ENCODE assay signal across 17 cellular contexts in the genomic region with DNA sequence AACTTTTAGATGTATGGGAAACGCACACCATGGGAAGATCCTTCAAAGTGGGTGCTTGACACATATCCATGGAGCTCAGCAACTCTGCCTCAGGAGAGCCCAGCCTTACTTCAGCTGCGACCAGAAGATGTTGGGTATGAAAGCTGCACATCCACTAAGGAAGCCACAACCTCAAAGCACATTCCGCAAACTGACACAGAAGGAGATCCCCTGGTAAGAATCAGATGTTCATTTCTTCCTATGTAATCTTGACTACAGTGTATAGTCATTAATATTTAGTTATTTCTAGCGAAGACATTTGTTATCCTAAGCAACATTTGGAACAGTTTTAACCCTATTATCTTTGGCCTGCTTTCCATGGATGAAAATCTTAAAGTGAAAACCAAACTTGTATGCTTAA.
DNase-seq lines count a peak whose midpoint lies in the region; ATAC-seq and TF ChIP-seq lines count a peak whose summit lies in the region.
"Had no signal": no experiment of that assay in that cellular context is flagged by ENCODE, and none has a peak within 500 bp of the region (broad histone marks: within the 10 kb centered on the region; RNA-seq: fewer than 3 reads in every experiment).

No MANE protein-coding gene starts in this region.

- H3K4me3 ChIP-seq in astrocyte of the spinal cord (ENCODE audit: low read depth, low read length) (no peak overlapping the region), fibroblast of the aortic adventitia (ENCODE audit: low read depth, low read length) (no peak overlapping the region)
- H3K4me3 ChIP-seq: BLaER1, GM12878, GM23248 had no signal

- TF ChIP-seq CTCF in astrocyte of the spinal cord (IDR thresholded peaks at IDR 0.05; ENCODE audit: low read depth, low read length), result no peak
- TF ChIP-seq CTCF in fibroblast of the aortic adventitia (IDR thresholded peaks at IDR 0.05; ENCODE audit: insufficient read depth, low read length), result no peak

- in situ Hi-C loops in astrocyte of the spinal cord (cut with HindIII; ENCODE audit: low sequenced_read_pairs), result no loop called here

- DNase-seq in NCI-H345 (lab: John Stamatoyannopoulos, UW), result peak; percentile 36
- DNase-seq in NCI-H345 treated with DMSO at 0.1 percent for 48 hours (lab: John Stamatoyannopoulos, UW; ENCODE audit: unreplicated experiment), result no peak
- DNase-seq in astrocyte of the spinal cord (ENCODE audit: low read depth, low spot score), result peak; percentile 75
- peak; percentile 46 for DNase-seq in fibroblast of the aortic adventitia (ENCODE audit: low read depth)
- DNase-seq: CD4-positive, CD25-positive, alpha-beta regulatory T cell; CD8-positive, alpha-beta T cell; DMS 273 treated with DMSO at 0.1 percent for 48 hours; DMS79; EL; GDM1; GM23248; H7; HCEC 1CT had no signal

- ATAC-seq in GM21717 (IDR thresholded peaks at IDR 0.05; ENCODE audit: unreplicated experiment), result no peak
- ATAC-seq in GM18498 (IDR thresholded peaks at IDR 0.05; ENCODE audit: unreplicated experiment), result no peak
- ATAC-seq: CD8-positive, alpha-beta T cell; GM12878 had no signal
